Comparison of ENCODE assay signal across 10 cellular contexts in the genomic region with DNA sequence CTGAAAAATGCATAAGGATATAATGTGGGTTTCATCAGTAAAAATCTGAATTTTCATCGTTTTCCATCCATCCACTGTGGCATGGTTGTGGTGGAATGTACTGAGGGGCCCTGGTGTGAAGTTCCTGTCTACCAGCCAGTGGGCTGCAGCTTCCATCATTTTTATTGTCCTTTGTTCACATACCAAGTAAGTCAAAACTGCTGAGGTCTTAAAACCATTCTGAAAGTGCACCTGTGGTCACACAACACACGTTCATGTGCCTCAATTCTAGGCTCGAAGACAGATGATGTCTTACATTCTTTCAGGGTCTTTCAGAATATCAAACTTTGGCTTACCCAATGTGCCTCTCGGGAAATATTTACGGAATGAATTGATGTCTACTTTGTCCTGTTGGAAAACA. TPM values are rescaled to one million over a fixed set of nuclear protein-coding genes. Genes with fewer than 3 reads are reported as not detected.
"Had no signal": no experiment of that assay in that cellular context is flagged by ENCODE, and none has a peak within 500 bp of the region (broad histone marks: within the 10 kb centered on the region; RNA-seq: fewer than 3 reads in every experiment).

No MANE protein-coding gene starts in this region.

RNA-seq across cellular contexts. Expression of a gene that starts 6.2 kb away (rescaled TPM):
- total RNA-seq: LHCN-M2; MCF 10A; OCI-LY7; PC-9; Right ventricle myocardium inferior; RPMI7951; SJCRH30; SK-MEL-5; T-cell; T-helper 1 cell treated with Interleukin-12 subunit alpha and Interleukin-12 subunit beta and Interleukin-4 antibody, amounts not matched to agents 30 ng/mL and 1 ng/mL, for 36 hours had no signal

RNA-seq across cellular contexts. Expression of a gene that starts 33.9 kb away (rescaled TPM):
- total RNA-seq: LHCN-M2; MCF 10A; OCI-LY7; PC-9; Right ventricle myocardium inferior; RPMI7951; SJCRH30; SK-MEL-5; T-cell; T-helper 1 cell treated with Interleukin-12 subunit alpha and Interleukin-12 subunit beta and Interleukin-4 antibody, amounts not matched to agents 30 ng/mL and 1 ng/mL, for 36 hours had no signal

RNA-seq across cellular contexts. Expression of a gene that starts 36.4 kb away (rescaled TPM):
- total RNA-seq: LHCN-M2; MCF 10A; OCI-LY7; PC-9; Right ventricle myocardium inferior; RPMI7951; SJCRH30; SK-MEL-5; T-cell; T-helper 1 cell treated with Interleukin-12 subunit alpha and Interleukin-12 subunit beta and Interleukin-4 antibody, amounts not matched to agents 30 ng/mL and 1 ng/mL, for 36 hours had no signal

RNA-seq across cellular contexts. Expression of a gene that starts 49.1 kb away (rescaled TPM):
- total RNA-seq: LHCN-M2; MCF 10A; OCI-LY7; PC-9; Right ventricle myocardium inferior; RPMI7951; SJCRH30; SK-MEL-5; T-cell; T-helper 1 cell treated with Interleukin-12 subunit alpha and Interleukin-12 subunit beta and Interleukin-4 antibody, amounts not matched to agents 30 ng/mL and 1 ng/mL, for 36 hours had no signal
